Comparison of ENCODE assay signal across 17 cellular contexts in the genomic region with DNA sequence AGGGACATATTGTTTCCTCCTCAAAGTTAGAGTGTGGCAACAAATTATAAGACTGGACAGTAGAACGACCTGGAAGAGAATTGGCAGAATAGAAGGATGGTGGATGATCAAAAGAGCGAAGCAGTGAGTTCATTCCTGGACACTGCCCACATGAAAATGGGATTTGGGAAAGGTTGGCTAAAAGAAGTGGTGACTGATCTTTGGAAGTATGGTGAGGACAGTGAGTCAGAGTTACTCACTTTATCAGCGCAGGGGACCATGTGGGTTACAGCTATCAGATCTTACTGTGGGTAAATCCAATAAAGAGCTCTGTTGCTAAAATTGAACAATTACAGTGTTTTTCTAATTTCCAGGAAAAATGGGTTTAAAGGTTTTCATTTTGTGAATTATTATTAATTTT. TPM values are rescaled to one million over a fixed set of nuclear protein-coding genes. Genes with fewer than 3 reads are reported as not detected.
DNase-seq lines count a peak whose midpoint lies in the region; ATAC-seq and TF ChIP-seq lines count a peak whose summit lies in the region.
"Had no signal": no experiment of that assay in that cellular context is flagged by ENCODE, and none has a peak within 500 bp of the region (broad histone marks: within the 10 kb centered on the region; RNA-seq: fewer than 3 reads in every experiment).

No MANE protein-coding gene starts in this region.

- H3K14ac ChIP-seq in IMR-90 (replicated peaks; ENCODE audit: low read depth, low read length) (no peak overlapping the region), mesenchymal stem cell (ENCODE audit: low read length in 2 of 2) (no peak overlapping the region)

- in situ Hi-C loops in IMR-90 (cut with MboI; ENCODE audit: low sequenced_read_pairs) = no loop called here

- H4K20me1 ChIP-seq in IMR-90 (ENCODE audit: insufficient read depth, low read length) = 0 out of 2 replicates have a peak, but pooled peaks cover 3% of the 10 kb centered on the region

- dilution Hi-C loops in IMR-90 (cut with HindIII; ENCODE audit: low sequenced_read_pairs, unreplicated experiment) = no loop called here

- H4K5ac ChIP-seq in IMR-90 (ENCODE audit: low read depth, low read length) = no peak overlapping the region

- no peak for TF ChIP-seq CTCF in CD4-positive, alpha-beta T cell (IDR thresholded peaks at IDR 0.05)
- no peak for TF ChIP-seq CTCF in IMR-90 (conservative IDR thresholded peaks at IDR 0.05; ENCODE audit: low read depth, low read length)
- TF ChIP-seq CTCF in left ventricle myocardium inferior (IDR thresholded peaks at IDR 0.05; ENCODE audit: borderline replicate concordance) = no peak

- H2AK9ac ChIP-seq in IMR-90 (replicated peaks; ENCODE audit: low read depth, low read length, poor library complexity) = no peak overlapping the region

- no peak overlapping the region for H2AFZ ChIP-seq in IMR-90 (replicated peaks; ENCODE audit: low read length, poor library complexity)
- no peak overlapping the region for H2AFZ ChIP-seq in mesenchymal stem cell (ENCODE audit: low read depth, low read length)

- H3K56ac ChIP-seq in IMR-90 (ENCODE audit: extremely low read depth, insufficient read depth, low read length) = no peak overlapping the region

- no peak overlapping the region for H3K27ac Mint-ChIP-seq in CD4-positive, alpha-beta T cell
- H3K27ac Mint-ChIP-seq: stimulated activated naive CD8-positive, alpha-beta T cell treated with anti-CD3 and anti-CD28 coated beads, Interleukin-15, Interleukin-2, amounts not matched to agents 100 ng/mL and 50 ng/mL, for 24 hours had no signal

- no peaks in the 10 kb centered on the region for H3K27me3 ChIP-seq in CD4-positive, alpha-beta T cell (ENCODE audit: control insufficient read depth, insufficient read depth, low read length)
- H3K27me3 ChIP-seq in IMR-90 (ENCODE audit: control insufficient read depth, insufficient read depth, low read length) = no peaks in the 10 kb centered on the region
- H3K27me3 ChIP-seq in mesenchymal stem cell (ENCODE audit: control insufficient read depth in 1 of 2, insufficient read depth in 1 of 2, low read length in 2 of 2) = no peaks in the 10 kb centered on the region
- H3K27me3 ChIP-seq in left ventricle myocardium inferior (ENCODE audit: low read depth) = no peaks in the 10 kb centered on the region

- H4K8ac ChIP-seq in IMR-90 (ENCODE audit: low read depth in 2 of 2, low read length in 2 of 2) = no peak overlapping the region
- H4K8ac ChIP-seq in mesenchymal stem cell (ENCODE audit: low read length) = no peak overlapping the region

- peak overlapping the region; percentile 40; the same call in 1 of the 2 replicates for H2BK20ac ChIP-seq in IMR-90 (ENCODE audit: low read depth, low read length)

- H2BK15ac ChIP-seq in IMR-90 (ENCODE audit: low read depth, low read length) = no peak overlapping the region
- H2BK15ac ChIP-seq in mesenchymal stem cell (ENCODE audit: low read depth, poor library complexity, severe bottlenecking) = no peak overlapping the region

- ATAC-seq in CD4-positive, alpha-beta T cell (ENCODE audit: poor library complexity) = no peak
- ATAC-seq in IMR-90 (ENCODE audit: low read depth) (no peak; the same call in 1 of the 2 replicates), GM21526 (IDR thresholded peaks at IDR 0.05; ENCODE audit: low FRiP score, unreplicated experiment) (no peak), GM19397 (IDR thresholded peaks at IDR 0.05; ENCODE audit: unreplicated experiment) (no peak)
- ATAC-seq: psoas muscle, T-cell had no signal

- H2BK12ac ChIP-seq in mesenchymal stem cell (ENCODE audit: low read length in 2 of 2) = no peak overlapping the region

- no TSS peak for BruUV-seq in IMR-90 (replicated peaks; lab: Mats Ljungman, UMichigan)

- 0 out of 2 replicates have a peak, but pooled peaks have one; percentile 20 for TF ChIP-seq RAD21 in IMR-90 (IDR thresholded peaks at IDR 0.05; ENCODE audit: low read length)

- no peak for TF ChIP-seq POLR2A in IMR-90 (IDR thresholded peaks at IDR 0.05; ENCODE audit: low read depth, low read length)

- CTCF ChIA-PET in CD4-positive, alpha-beta T cell (lab: Charles Lee) = no interaction called here
- CTCF ChIA-PET in IMR-90 (lab: Yijun Ruan, JAX) = interaction anchor here (1.0 kb wide), 1 partner anchor 24 kb away, joined by 3 read pairs; no protein-coding TSS in a partner anchor

- H3K27me3 Mint-ChIP-seq in CD4-positive, alpha-beta T cell = no peaks in the 10 kb centered on the region

- peaks cover 24% of the 10 kb centered on the region for H3K4me1 Mint-ChIP-seq in CD4-positive, alpha-beta T cell (ENCODE audit: low read depth)

- no peak overlapping the region; the same call in 1 of the 2 replicates for H2AK5ac ChIP-seq in IMR-90 (ENCODE audit: low read depth, low read length)
- no peak overlapping the region for H2AK5ac ChIP-seq in mesenchymal stem cell (ENCODE audit: low read length, severe bottlenecking)

- no peak overlapping the region for H2BK5ac ChIP-seq in IMR-90 (ENCODE audit: low read depth, low read length, poor library complexity, severe bottlenecking)
- H2BK5ac ChIP-seq in mesenchymal stem cell (ENCODE audit: low read depth, low read length, poor library complexity, severe bottlenecking) = no peak overlapping the region

- H3K79me1 ChIP-seq in IMR-90 (ENCODE audit: low read depth in 1 of 2, low read length in 2 of 2) (peaks cover 0 to 12% of the 10 kb centered on the region in 2 experiments; a peak in 3 of 4 replicates), mesenchymal stem cell (replicated peaks; ENCODE audit: low read length, poor library complexity, severe bottlenecking) (no peaks in the 10 kb centered on the region)

- no peak for DNase-seq in CD4-positive, alpha-beta T cell
- DNase-seq in IMR-90 = peak; percentile 90
- DNase-seq in astrocyte of the hippocampus (ENCODE audit: low read depth, low spot score) = peak; percentile 64
- DNase-seq in mesenchymal stem cell = peak; percentile 42
- DNase-seq in activated CD4-positive, alpha-beta T cell treated with anti-CD3 and anti-CD28 coated beads for 4 hours = no peak
- no peak for DNase-seq in left ventricle myocardium inferior
- DNase-seq: activated CD4-positive, alpha-beta T cell treated with anti-CD3 and anti-CD28 coated beads, Interleukin-2, amount 50 U/mL, for 48 hours; activated effector memory CD4-positive, alpha-beta T cell treated with Interleukin-2 at 50 U/mL for 16 hours; C1 segment of cervical spinal cord; central memory CD4-positive, alpha-beta T cell; GDM1; NCI-H1930; psoas muscle; T-cell had no signal

- intact Hi-C loops in CD4-positive, alpha-beta T cell (cut with DNase I, micrococcal nuclease) = loop anchor here in 1 of 2 experiments (5.0 to 10.0 kb wide), 4 partner anchors 241 to 1038 kb away; a partner anchor contains a TSS
- intact Hi-C loops in IMR-90 (cut with micrococcal nuclease) = no loop called here
- intact Hi-C loops in left ventricle myocardium inferior (cut with micrococcal nuclease) = no loop called here

- 15% methylated on average over 3 of the region's 3 CpGs; no CpG with 5 or more reads in 1 of the 2 experiments for WGBS in IMR-90 (ENCODE audit: extremely low coverage in 2 of 2, insufficient read length in 1 of 2), 2 experiments
- whole genome bisulfite sequencing in mesenchymal stem cell = 56% methylated on average over 3 of the region's 3 CpGs

- H3K27ac ChIP-seq in CD4-positive, alpha-beta T cell (ENCODE audit: low read depth, low read length) = no peak overlapping the region
- H3K27ac ChIP-seq in IMR-90 (ENCODE audit: insufficient read depth, low read length) (no peak overlapping the region), mesenchymal stem cell (ENCODE audit: low read length, poor library complexity, severe bottlenecking) (no peak overlapping the region), left ventricle myocardium inferior (replicated peaks) (no peak overlapping the region)
- H3K27ac ChIP-seq: psoas muscle had no signal

- H3K9me3 ChIP-seq in CD4-positive, alpha-beta T cell (ENCODE audit: control insufficient read depth, low read length) = no peaks in the 10 kb centered on the region
- H3K9me3 ChIP-seq in IMR-90 (ENCODE audit: control insufficient read depth, insufficient read depth, low read length) = no peaks in the 10 kb centered on the region
- H3K9me3 ChIP-seq in mesenchymal stem cell (ENCODE audit: control insufficient read depth, low read length) = no peaks in the 10 kb centered on the region
- no peaks in the 10 kb centered on the region for H3K9me3 ChIP-seq in left ventricle myocardium inferior (replicated peaks)
- H3K9me3 ChIP-seq: psoas muscle had no signal

- H4K91ac ChIP-seq in IMR-90 (ENCODE audit: insufficient read depth, low read depth, low read length) (no peak overlapping the region), mesenchymal stem cell (ENCODE audit: low read length) (no peak overlapping the region)

- H3K9me3 Mint-ChIP-seq in CD4-positive, alpha-beta T cell = no peaks in the 10 kb centered on the region
- H3K9me3 Mint-ChIP-seq: stimulated activated naive CD8-positive, alpha-beta T cell treated with anti-CD3 and anti-CD28 coated beads, Interleukin-15, Interleukin-2, amounts not matched to agents 100 ng/mL and 50 ng/mL, for 24 hours; T-cell had no signal

- H3K4me3 Mint-ChIP-seq in CD4-positive, alpha-beta T cell = peak overlapping the region; percentile 35
- H3K4me3 Mint-ChIP-seq: stimulated activated naive CD8-positive, alpha-beta T cell treated with anti-CD3 and anti-CD28 coated beads, Interleukin-15, Interleukin-2, amounts not matched to agents 100 ng/mL and 50 ng/mL, for 24 hours; T-cell had no signal

- H3K36me3 ChIP-seq in IMR-90 (ENCODE audit: control insufficient read depth, insufficient read depth, low read length) (no peaks in the 10 kb centered on the region), mesenchymal stem cell (ENCODE audit: control insufficient read depth in 1 of 2, insufficient read depth in 2 of 2, low read depth in 1 of 2, low read length in 2 of 2) (no peaks in the 10 kb centered on the region), left ventricle myocardium inferior (no peaks in the 10 kb centered on the region)

- H3K9ac ChIP-seq in IMR-90 (ENCODE audit: low read depth, low read length) (no peak overlapping the region), mesenchymal stem cell (ENCODE audit: low read length) (no peak overlapping the region)

- H3K4ac ChIP-seq in IMR-90 (ENCODE audit: low read depth, low read length) (no peak overlapping the region), mesenchymal stem cell (ENCODE audit: low read depth in 1 of 2, low read length in 2 of 2) (no peak overlapping the region)

- H2BK120ac ChIP-seq in IMR-90 (ENCODE audit: low read depth, low read length) (no peak overlapping the region), mesenchymal stem cell (ENCODE audit: low read depth, low read length) (peak overlapping the region; percentile 34)

- H3K4me2 ChIP-seq in IMR-90 (ENCODE audit: low read depth, low read length) (peak overlapping the region; percentile 4; the same call in 1 of the 2 replicates), mesenchymal stem cell (ENCODE audit: low read length, poor library complexity, severe bottlenecking) (no peak overlapping the region)

- H3K23ac ChIP-seq in IMR-90 (ENCODE audit: low read depth, low read length) (no peak overlapping the region), mesenchymal stem cell (ENCODE audit: low read length in 2 of 2) (no peak overlapping the region)

- H3K4me1 ChIP-seq in IMR-90 (ENCODE audit: control insufficient read depth, insufficient read depth, low read length) = peaks cover 8% of the 10 kb centered on the region
- H3K4me1 ChIP-seq in mesenchymal stem cell (ENCODE audit: control insufficient read depth, insufficient read depth, low read depth, low read length) = peaks cover 5% of the 10 kb centered on the region
- peaks cover 23% of the 10 kb centered on the region for H3K4me1 ChIP-seq in left ventricle myocardium inferior

- H3K4me3 ChIP-seq in IMR-90 (ENCODE audit: insufficient read depth, low read depth, low read length) (no peak overlapping the region), mesenchymal stem cell (ENCODE audit: insufficient read depth in 1 of 2, low read depth in 1 of 2, low read length in 2 of 2) (no peak overlapping the region), left ventricle myocardium inferior (no peak overlapping the region)
- H3K4me3 ChIP-seq: psoas muscle had no signal

- H3K18ac ChIP-seq in IMR-90 (ENCODE audit: low read depth, low read length) (peak overlapping the region; percentile 33; the same call in 1 of the 2 replicates), mesenchymal stem cell (ENCODE audit: low read depth in 1 of 2, low read length in 2 of 2) (no peak overlapping the region)

- peaks cover 6% of the 10 kb centered on the region for H3K36me3 Mint-ChIP-seq in CD4-positive, alpha-beta T cell (ENCODE audit: low read depth)
- H3K36me3 Mint-ChIP-seq: T-cell had no signal

- POLR2A ChIA-PET in CD4-positive, alpha-beta T cell (lab: Charles Lee) = no interaction called here
- POLR2A ChIA-PET in IMR-90 (lab: Charles Lee; ENCODE audit: unreplicated experiment) = no interaction called here

- H3K9me1 ChIP-seq in IMR-90 (ENCODE audit: insufficient read depth, low read length) = peaks cover 2% of the 10 kb centered on the region; the same call in 1 of the 2 replicates

RNA-seq across cellular contexts. Expression of a gene that starts 2.7 kb away (rescaled TPM):
- total RNA-seq in CD4-positive, alpha-beta T cell = 10 to 100 TPM; 29.1 to 33.7 TPM
- total RNA-seq in IMR-90 (2012; rRNA removed) (40.0 and 41.4 TPM in 2 replicates), left ventricle myocardium inferior (9.0 TPM)
- polyA plus RNA-seq in IMR-90 (2012; rRNA removed) = 18.5 and 20.6 TPM in 2 replicates
- polyA plus RNA-seq in IMR-90 (2012; cell fraction: cytosol; rRNA removed) = 3.9 and 6.7 TPM in 2 replicates
- 14.4 and 33.2 TPM in 2 replicates for polyA plus RNA-seq in IMR-90 (2012; cell fraction: nucleus; rRNA removed; ENCODE audit: low replicate concordance)
- 10.9 TPM for polyA plus RNA-seq in mesenchymal stem cell (2013, experiment 1 of 2)
- 9.4 TPM for polyA plus RNA-seq in mesenchymal stem cell (2013, experiment 2 of 2)

Comparison
In these comparisons a context has a peak if more than half of its experiments do, and no peak if none do; other contexts are left out.
1. DNase-seq: peak in IMR-90 (single experiment), astrocyte of the hippocampus (single experiment) and mesenchymal stem cell (single experiment); none in CD4-positive, alpha-beta T cell (0 of 10), activated CD4-positive, alpha-beta T cell treated with anti-CD3 and anti-CD28 coated beads for 4 hours (0 of 2) and left ventricle myocardium inferior (single experiment).